ENCODE assay signal across 16 cellular contexts in the genomic region with DNA sequence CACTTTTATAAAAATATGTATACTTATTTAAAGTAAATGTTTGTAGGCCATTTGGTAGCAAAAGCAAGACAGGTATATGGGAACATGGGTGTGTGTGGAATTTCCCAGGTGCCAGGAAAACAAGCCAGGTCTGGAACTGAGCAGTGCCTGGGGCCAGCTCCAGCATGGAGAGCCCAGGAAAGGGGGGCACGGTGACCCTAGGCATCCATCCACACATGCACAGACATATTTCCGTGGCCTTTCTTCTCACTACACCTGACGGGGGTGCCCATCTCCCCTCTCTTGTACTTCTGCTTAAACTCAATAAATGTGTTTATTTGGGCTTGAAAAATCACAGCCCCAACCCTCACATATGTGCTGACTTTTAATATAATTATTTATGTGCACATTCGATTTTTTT. TPM values are rescaled to one million over a fixed set of nuclear protein-coding genes. Genes with fewer than 3 reads are reported as not detected.
DNase-seq lines count a peak whose midpoint lies in the region; ATAC-seq and TF ChIP-seq lines count a peak whose summit lies in the region.
"Had no signal": no experiment of that assay in that cellular context is flagged by ENCODE, and none has a peak within 500 bp of the region (broad histone marks: within the 10 kb centered on the region; RNA-seq: fewer than 3 reads in every experiment).

No MANE protein-coding gene starts in this region.

- no peaks in the 10 kb centered on the region for H3K9me3 Mint-ChIP-seq in activated CD8-positive, alpha-beta memory T cell treated with anti-CD3 and anti-CD28 coated beads, Interleukin-2, amount 10 ng/mL, durations not matched to agents 7 days and 5 days (ENCODE audit: low read depth)
- no peaks in the 10 kb centered on the region for H3K9me3 Mint-ChIP-seq in type B pancreatic cell
- H3K9me3 Mint-ChIP-seq: CD8-positive, alpha-beta T cell had no signal

- H3K4me3 Mint-ChIP-seq in activated CD8-positive, alpha-beta memory T cell treated with anti-CD3 and anti-CD28 coated beads, Interleukin-2, amount 10 ng/mL, durations not matched to agents 7 days and 5 days: no peak overlapping the region
- no peak overlapping the region for H3K4me3 Mint-ChIP-seq in type B pancreatic cell
- H3K4me3 Mint-ChIP-seq: CD8-positive, alpha-beta T cell; H9 had no signal

- no peak for TF ChIP-seq CTCF in type B pancreatic cell (conservative IDR thresholded peaks at IDR 0.05)
- TF ChIP-seq CTCF in BE2C (IDR thresholded peaks at IDR 0.05; ENCODE audit: low read depth, low read length): no peak

- H3K9me3 ChIP-seq in BE2C: no peaks in the 10 kb centered on the region

- DNase-seq in activated CD8-positive, alpha-beta memory T cell treated with anti-CD3 and anti-CD28 coated beads, Interleukin-2, amount 10 ng/mL, durations not matched to agents 7 days and 5 days: peak; percentile 1
- DNase-seq in activated CD8-positive, alpha-beta memory T cell treated with anti-CD3 and anti-CD28 coated beads, Interleukin-2, amount 50 U/mL, for 4 hours: no peak
- DNase-seq in islet precursor cell (peak; percentile 37), type B pancreatic cell (ENCODE audit: extremely low spot score, unreplicated experiment) (peak; percentile 36), LoVo (ENCODE audit: low spot score) (no peak), BE2C (no peak)
- no peak for DNase-seq in activated effector memory CD4-positive, alpha-beta T cell treated with anti-CD3 and anti-CD28 coated beads, Interleukin-2, amount 50 U/mL, for 16 hours
- DNase-seq: 8988T; Calu3; CD8-positive, alpha-beta T cell; DMS79 treated with DMSO at 0.1 percent for 48 hours; GF-D8; H9 had no signal

- CTCF ChIA-PET in activated CD8-positive, alpha-beta memory T cell treated with anti-CD3 and anti-CD28 coated beads, Interleukin-2, amount 10 ng/mL, durations not matched to agents 7 days and 5 days (lab: Charles Lee): no interaction called here

- peaks cover 23% of the 10 kb centered on the region for H3K27me3 Mint-ChIP-seq in activated CD8-positive, alpha-beta memory T cell treated with anti-CD3 and anti-CD28 coated beads, Interleukin-2, amount 10 ng/mL, durations not matched to agents 7 days and 5 days
- H3K27me3 Mint-ChIP-seq in type B pancreatic cell: peaks cover 66% of the 10 kb centered on the region

- ATAC-seq in activated CD8-positive, alpha-beta memory T cell treated with anti-CD3 and anti-CD28 coated beads, Interleukin-2, amount 10 ng/mL, durations not matched to agents 7 days and 5 days: no peak
- ATAC-seq: CD8-positive, alpha-beta T cell had no signal

- H3K4me3 ChIP-seq in BE2C (ENCODE audit: low read depth, low read length): no peak overlapping the region
- H3K4me3 ChIP-seq: BLaER1 treated with 17β-estradiol and CSF1 and Interleukin-3, amounts not matched to agents 10 nM and 100 nM had no signal

- no peaks in the 10 kb centered on the region for H3K36me3 Mint-ChIP-seq in activated CD8-positive, alpha-beta memory T cell treated with anti-CD3 and anti-CD28 coated beads, Interleukin-2, amount 10 ng/mL, durations not matched to agents 7 days and 5 days
- no peaks in the 10 kb centered on the region for H3K36me3 Mint-ChIP-seq in type B pancreatic cell
- H3K36me3 Mint-ChIP-seq: CD8-positive, alpha-beta T cell had no signal

- H3K27me3 ChIP-seq in BE2C: peaks cover 4% of the 10 kb centered on the region; the same call in 1 of the 2 replicates
- H3K27me3 ChIP-seq: BLaER1 treated with 17β-estradiol and CSF1 and Interleukin-3, amounts not matched to agents 10 nM and 100 nM had no signal

- no peaks in the 10 kb centered on the region for H3K4me1 Mint-ChIP-seq in activated CD8-positive, alpha-beta memory T cell treated with anti-CD3 and anti-CD28 coated beads, Interleukin-2, amount 10 ng/mL, durations not matched to agents 7 days and 5 days
- H3K4me1 Mint-ChIP-seq in type B pancreatic cell (ENCODE audit: unreplicated experiment): no peaks in the 10 kb centered on the region

- no peaks in the 10 kb centered on the region for H3K4me1 ChIP-seq in BE2C

- no peak overlapping the region for H3K27ac Mint-ChIP-seq in activated CD8-positive, alpha-beta memory T cell treated with anti-CD3 and anti-CD28 coated beads, Interleukin-2, amount 10 ng/mL, durations not matched to agents 7 days and 5 days
- H3K27ac Mint-ChIP-seq in type B pancreatic cell: no peak overlapping the region
- H3K27ac Mint-ChIP-seq: CD8-positive, alpha-beta T cell; H9 had no signal

- H3K36me3 ChIP-seq in BE2C: no peaks in the 10 kb centered on the region
- H3K36me3 ChIP-seq: BLaER1 treated with 17β-estradiol and CSF1 and Interleukin-3, amounts not matched to agents 10 nM and 100 nM had no signal

RNA-seq across cellular contexts. Expression of a gene that starts 31.2 kb away (rescaled TPM):
- not detected for total RNA-seq in activated CD8-positive, alpha-beta memory T cell treated with anti-CD3 and anti-CD28 coated beads, Interleukin-2, amount 10 ng/mL, durations not matched to agents 7 days and 5 days
- 70.3 and 125 TPM in 2 replicates for total RNA-seq in type B pancreatic cell (ENCODE audit: low replicate concordance)
- not detected for polyA plus RNA-seq in BE2C (2012; ENCODE audit: insufficient read depth, insufficient read length, low read depth)
- total RNA-seq: A673; Calu3; CD8-positive, alpha-beta T cell had no signal
- polyA plus RNA-seq: AG04450 had no signal

Comparison
In these comparisons a context has a peak if more than half of its experiments do, and no peak if none do; other contexts are left out.
1. DNase-seq: peak in activated CD8-positive, alpha-beta memory T cell treated with anti-CD3 and anti-CD28 coated beads, Interleukin-2, amount 10 ng/mL, durations not matched to agents 7 days and 5 days (single experiment), islet precursor cell (single experiment) and type B pancreatic cell (single experiment); none in activated CD8-positive, alpha-beta memory T cell treated with anti-CD3 and anti-CD28 coated beads, Interleukin-2, amount 50 U/mL, for 4 hours (single experiment), activated effector memory CD4-positive, alpha-beta T cell treated with anti-CD3 and anti-CD28 coated beads, Interleukin-2, amount 50 U/mL, for 16 hours (single experiment), LoVo (single experiment) and BE2C (single experiment).
2. RNA of a gene that starts 31.2 kb away (total RNA-seq): 70.3 to 125 TPM in type B pancreatic cell; not detected in activated CD8-positive, alpha-beta memory T cell treated with anti-CD3 and anti-CD28 coated beads, Interleukin-2, amount 10 ng/mL, durations not matched to agents 7 days and 5 days; every median in the first group is over 10 times any median in the second.